1 cellular context compared by ENCODE assay signal in genomic region chr15:98654790-98655360, GRCh38.
TF ChIP-seq lines count a peak whose summit lies in the region.

No MANE protein-coding gene starts in this region.

TF ChIP-seq in HepG2, 621 proteins besides CTCF, POLR2A, EP300 and RAD21 (continued from another document and continues in another):
- TF ChIP-seq ARID5B (CRISPR knock-in tag; IDR thresholded peaks at IDR 0.05) (peak; percentile 78), ZNF546 (CRISPR knock-in tag; conservative IDR thresholded peaks at IDR 0.05) (no peak), FOXK1 (CRISPR knock-in tag; IDR thresholded peaks at IDR 0.05; ENCODE audit: borderline replicate concordance, low read depth) (peak; percentile 49; the same call in 1 of the 2 replicates), SALL1 (CRISPR knock-in tag; IDR thresholded peaks at IDR 0.05) (peak; percentile 76; the same call in 1 of the 2 replicates), FOXC1 (CRISPR knock-in tag; IDR thresholded peaks at IDR 0.05; ENCODE audit: borderline replicate concordance) (no peak), KLF13 (CRISPR knock-in tag; IDR thresholded peaks at IDR 0.05) (no peak), FOXP4 (CRISPR knock-in tag; IDR thresholded peaks at IDR 0.05) (peak; percentile 87), ZNF773 (CRISPR knock-in tag; IDR thresholded peaks at IDR 0.05; ENCODE audit: borderline replicate concordance) (no peak), PHB2 (IDR thresholded peaks at IDR 0.05; ENCODE audit: partially characterized antibody) (no peak), ZNF510 (CRISPR knock-in tag; IDR thresholded peaks at IDR 0.05; ENCODE audit: low read depth) (no peak), POLR2G (IDR thresholded peaks at IDR 0.05; ENCODE audit: low read depth, low read length) (no peak), ZNF614 (CRISPR knock-in tag; IDR thresholded peaks at IDR 0.05; ENCODE audit: borderline replicate concordance) (0 out of 2 replicates have a peak, but pooled peaks have one; percentile 23), ZNF768 (CRISPR knock-in tag; IDR thresholded peaks at IDR 0.05) (no peak), ZBTB46 (CRISPR knock-in tag; IDR thresholded peaks at IDR 0.05; ENCODE audit: borderline replicate concordance) (no peak), ZNF383 (CRISPR knock-in tag; IDR thresholded peaks at IDR 0.05; ENCODE audit: borderline replicate concordance) (no peak), ZNF530 (CRISPR knock-in tag; IDR thresholded peaks at IDR 0.05; ENCODE audit: low read depth) (no peak), YEATS4 (CRISPR knock-in tag; IDR thresholded peaks at IDR 0.05; ENCODE audit: borderline replicate concordance) (no peak), ZNF562 (CRISPR knock-in tag; IDR thresholded peaks at IDR 0.05; ENCODE audit: borderline replicate concordance) (no peak), ZKSCAN8 (CRISPR knock-in tag; IDR thresholded peaks at IDR 0.05; ENCODE audit: borderline replicate concordance) (peak; percentile 63; the same call in 1 of the 2 replicates), ZFP36L1 (CRISPR knock-in tag; IDR thresholded peaks at IDR 0.05) (no peak), ZNF33A (CRISPR knock-in tag; IDR thresholded peaks at IDR 0.05; ENCODE audit: borderline replicate concordance) (no peak), RARA (CRISPR knock-in tag; IDR thresholded peaks at IDR 0.05) (peak; percentile 55), MEIS1 (CRISPR knock-in tag; IDR thresholded peaks at IDR 0.05; ENCODE audit: borderline replicate concordance) (no peak), TEAD3 (CRISPR knock-in tag; optimal IDR thresholded peaks at IDR 0.05; ENCODE audit: borderline replicate concordance) (peak; percentile 51), CREM (IDR thresholded peaks at IDR 0.05) (peak; percentile 49; the same call in 1 of the 2 replicates), CREM (CRISPR knock-in tag; IDR thresholded peaks at IDR 0.05) (no peak), ZNF44 (CRISPR knock-in tag; IDR thresholded peaks at IDR 0.05) (no peak), ELF4 (CRISPR knock-in tag; IDR thresholded peaks at IDR 0.05; ENCODE audit: borderline replicate concordance) (no peak), GATA4 (IDR thresholded peaks at IDR 0.05; ENCODE audit: borderline replicate concordance, low read depth) (peak; percentile 43; the same call in 1 of the 2 replicates), ZNF563 (CRISPR knock-in tag; IDR thresholded peaks at IDR 0.05) (no peak), XRCC5 (optimal IDR thresholded peaks at IDR 0.05; ENCODE audit: low read length) (no peak), ZFP91 (CRISPR knock-in tag; IDR thresholded peaks at IDR 0.05; ENCODE audit: borderline replicate concordance) (peak; percentile 75; the same call in 1 of the 2 replicates), KLF12 (CRISPR knock-in tag; IDR thresholded peaks at IDR 0.05; ENCODE audit: borderline replicate concordance) (no peak), KDM6A (CRISPR knock-in tag; IDR thresholded peaks at IDR 0.05; ENCODE audit: low read depth) (peak; percentile 27; the same call in 1 of the 2 replicates), YEATS2 (CRISPR knock-in tag; IDR thresholded peaks at IDR 0.05; ENCODE audit: borderline replicate concordance) (no peak; the same call in 1 of the 2 replicates), RBAK (CRISPR knock-in tag; IDR thresholded peaks at IDR 0.05) (no peak), TAF15 (IDR thresholded peaks at IDR 0.05; ENCODE audit: low read depth, low read length, poor library complexity, severe bottlenecking) (no peak), BCL6 (CRISPR knock-in tag; IDR thresholded peaks at IDR 0.05) (peak; percentile 70)
- TF ChIP-seq, protein P1, sequence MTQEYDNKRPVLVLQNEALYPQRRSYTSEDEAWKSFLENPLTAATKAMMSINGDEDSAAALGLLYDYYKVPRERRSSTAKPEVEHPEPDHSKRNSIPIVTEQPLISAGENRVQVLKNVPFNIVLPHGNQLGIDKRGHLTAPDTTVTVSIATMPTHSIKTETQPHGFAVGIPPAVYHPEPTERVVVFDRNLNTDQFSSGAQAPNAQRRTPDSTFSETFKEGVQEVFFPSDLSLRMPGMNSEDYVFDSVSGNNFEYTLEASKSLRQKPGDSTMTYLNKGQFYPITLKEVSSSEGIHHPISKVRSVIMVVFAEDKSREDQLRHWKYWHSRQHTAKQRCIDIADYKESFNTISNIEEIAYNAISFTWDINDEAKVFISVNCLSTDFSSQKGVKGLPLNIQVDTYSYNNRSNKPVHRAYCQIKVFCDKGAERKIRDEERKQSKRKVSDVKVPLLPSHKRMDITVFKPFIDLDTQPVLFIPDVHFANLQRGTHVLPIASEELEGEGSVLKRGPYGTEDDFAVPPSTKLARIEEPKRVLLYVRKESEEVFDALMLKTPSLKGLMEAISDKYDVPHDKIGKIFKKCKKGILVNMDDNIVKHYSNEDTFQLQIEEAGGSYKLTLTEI (CRISPR knock-in tag; conservative IDR thresholded peaks at IDR 0.05), result no peak
- TF ChIP-seq, protein P2, sequence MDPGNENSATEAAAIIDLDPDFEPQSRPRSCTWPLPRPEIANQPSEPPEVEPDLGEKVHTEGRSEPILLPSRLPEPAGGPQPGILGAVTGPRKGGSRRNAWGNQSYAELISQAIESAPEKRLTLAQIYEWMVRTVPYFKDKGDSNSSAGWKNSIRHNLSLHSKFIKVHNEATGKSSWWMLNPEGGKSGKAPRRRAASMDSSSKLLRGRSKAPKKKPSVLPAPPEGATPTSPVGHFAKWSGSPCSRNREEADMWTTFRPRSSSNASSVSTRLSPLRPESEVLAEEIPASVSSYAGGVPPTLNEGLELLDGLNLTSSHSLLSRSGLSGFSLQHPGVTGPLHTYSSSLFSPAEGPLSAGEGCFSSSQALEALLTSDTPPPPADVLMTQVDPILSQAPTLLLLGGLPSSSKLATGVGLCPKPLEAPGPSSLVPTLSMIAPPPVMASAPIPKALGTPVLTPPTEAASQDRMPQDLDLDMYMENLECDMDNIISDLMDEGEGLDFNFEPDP (CRISPR knock-in tag; conservative IDR thresholded peaks at IDR 0.05), result no peak
- TF ChIP-seq, protein P3, sequence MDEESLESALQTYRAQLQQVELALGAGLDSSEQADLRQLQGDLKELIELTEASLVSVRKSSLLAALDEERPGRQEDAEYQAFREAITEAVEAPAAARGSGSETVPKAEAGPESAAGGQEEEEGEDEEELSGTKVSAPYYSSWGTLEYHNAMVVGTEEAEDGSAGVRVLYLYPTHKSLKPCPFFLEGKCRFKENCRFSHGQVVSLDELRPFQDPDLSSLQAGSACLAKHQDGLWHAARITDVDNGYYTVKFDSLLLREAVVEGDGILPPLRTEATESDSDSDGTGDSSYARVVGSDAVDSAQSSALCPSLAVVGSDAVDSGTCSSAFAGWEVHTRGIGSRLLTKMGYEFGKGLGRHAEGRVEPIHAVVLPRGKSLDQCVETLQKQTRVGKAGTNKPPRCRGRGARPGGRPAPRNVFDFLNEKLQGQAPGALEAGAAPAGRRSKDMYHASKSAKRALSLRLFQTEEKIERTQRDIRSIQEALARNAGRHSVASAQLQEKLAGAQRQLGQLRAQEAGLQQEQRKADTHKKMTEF (CRISPR knock-in tag; IDR thresholded peaks at IDR 0.05), result peak; percentile 51; the same call in 1 of the 2 replicates
- TF ChIP-seq, protein P4, sequence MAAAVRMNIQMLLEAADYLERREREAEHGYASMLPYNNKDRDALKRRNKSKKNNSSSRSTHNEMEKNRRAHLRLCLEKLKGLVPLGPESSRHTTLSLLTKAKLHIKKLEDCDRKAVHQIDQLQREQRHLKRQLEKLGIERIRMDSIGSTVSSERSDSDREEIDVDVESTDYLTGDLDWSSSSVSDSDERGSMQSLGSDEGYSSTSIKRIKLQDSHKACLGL (CRISPR knock-in tag; IDR thresholded peaks at IDR 0.05), result no peak
- TF ChIP-seq, protein P5, sequence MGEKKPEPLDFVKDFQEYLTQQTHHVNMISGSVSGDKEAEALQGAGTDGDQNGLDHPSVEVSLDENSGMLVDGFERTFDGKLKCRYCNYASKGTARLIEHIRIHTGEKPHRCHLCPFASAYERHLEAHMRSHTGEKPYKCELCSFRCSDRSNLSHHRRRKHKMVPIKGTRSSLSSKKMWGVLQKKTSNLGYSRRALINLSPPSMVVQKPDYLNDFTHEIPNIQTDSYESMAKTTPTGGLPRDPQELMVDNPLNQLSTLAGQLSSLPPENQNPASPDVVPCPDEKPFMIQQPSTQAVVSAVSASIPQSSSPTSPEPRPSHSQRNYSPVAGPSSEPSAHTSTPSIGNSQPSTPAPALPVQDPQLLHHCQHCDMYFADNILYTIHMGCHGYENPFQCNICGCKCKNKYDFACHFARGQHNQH (CRISPR knock-in tag; IDR thresholded peaks at IDR 0.05), result 0 out of 2 replicates have a peak, but pooled peaks have one; percentile 33
- TF ChIP-seq, protein P6, sequence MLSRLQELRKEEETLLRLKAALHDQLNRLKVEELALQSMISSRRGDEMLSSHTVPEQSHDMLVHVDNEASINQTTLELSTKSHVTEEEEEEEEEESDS (CRISPR knock-in tag; IDR thresholded peaks at IDR 0.05; ENCODE audit: borderline replicate concordance), result no peak
- TF ChIP-seq, protein P7, sequence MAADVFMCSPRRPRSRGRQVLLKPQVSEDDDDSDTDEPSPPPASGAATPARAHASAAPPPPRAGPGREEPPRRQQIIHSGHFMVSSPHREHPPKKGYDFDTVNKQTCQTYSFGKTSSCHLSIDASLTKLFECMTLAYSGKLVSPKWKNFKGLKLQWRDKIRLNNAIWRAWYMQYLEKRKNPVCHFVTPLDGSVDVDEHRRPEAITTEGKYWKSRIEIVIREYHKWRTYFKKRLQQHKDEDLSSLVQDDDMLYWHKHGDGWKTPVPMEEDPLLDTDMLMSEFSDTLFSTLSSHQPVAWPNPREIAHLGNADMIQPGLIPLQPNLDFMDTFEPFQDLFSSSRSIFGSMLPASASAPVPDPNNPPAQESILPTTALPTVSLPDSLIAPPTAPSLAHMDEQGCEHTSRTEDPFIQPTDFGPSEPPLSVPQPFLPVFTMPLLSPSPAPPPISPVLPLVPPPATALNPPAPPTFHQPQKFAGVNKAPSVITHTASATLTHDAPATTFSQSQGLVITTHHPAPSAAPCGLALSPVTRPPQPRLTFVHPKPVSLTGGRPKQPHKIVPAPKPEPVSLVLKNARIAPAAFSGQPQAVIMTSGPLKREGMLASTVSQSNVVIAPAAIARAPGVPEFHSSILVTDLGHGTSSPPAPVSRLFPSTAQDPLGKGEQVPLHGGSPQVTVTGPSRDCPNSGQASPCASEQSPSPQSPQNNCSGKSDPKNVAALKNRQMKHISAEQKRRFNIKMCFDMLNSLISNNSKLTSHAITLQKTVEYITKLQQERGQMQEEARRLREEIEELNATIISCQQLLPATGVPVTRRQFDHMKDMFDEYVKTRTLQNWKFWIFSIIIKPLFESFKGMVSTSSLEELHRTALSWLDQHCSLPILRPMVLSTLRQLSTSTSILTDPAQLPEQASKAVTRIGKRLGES (CRISPR knock-in tag; IDR thresholded peaks at IDR 0.05; ENCODE audit: borderline replicate concordance), result no peak
